In genomic region chr6:11580686-11581085, GRCh38 we compare ENCODE assay signal across 25 cellular contexts.
"Had no signal": no experiment of that assay in that cellular context is flagged by ENCODE, and none has a peak within 500 bp of the region (broad histone marks: within the 10 kb centered on the region; RNA-seq: fewer than 3 reads in every experiment).

No MANE protein-coding gene starts in this region.

- H3K27ac ChIP-seq: coronary artery, gastrocnemius medialis, neural progenitor cell, prostate gland, right atrium auricular region, stomach, testis, tibial artery had no signal

- H3K27me3 Mint-ChIP-seq: type B pancreatic cell had no signal

- H3K4me1 ChIP-seq: gastrocnemius medialis, neural progenitor cell, prostate gland, right atrium auricular region, testis, tibial artery had no signal

- H3K9me3 Mint-ChIP-seq: naive thymus-derived CD4-positive, alpha-beta T cell; nephron; neural progenitor cell; stimulated activated effector memory CD8-positive, alpha-beta T cell treated with anti-CD3 and anti-CD28 coated beads, Interleukin-12 subunit alpha, Interleukin-12 subunit beta, amount 100 ng/mL, for 72 hours; type B pancreatic cell had no signal

- H3K4me3 Mint-ChIP-seq: naive thymus-derived CD4-positive, alpha-beta T cell; nephron; neural progenitor cell; stimulated activated effector memory CD8-positive, alpha-beta T cell treated with anti-CD3 and anti-CD28 coated beads, Interleukin-12 subunit alpha, Interleukin-12 subunit beta, amount 100 ng/mL, for 72 hours; type B pancreatic cell had no signal

- H3K4me1 Mint-ChIP-seq: nephron; stimulated activated effector memory CD8-positive, alpha-beta T cell treated with anti-CD3 and anti-CD28 coated beads, Interleukin-12 subunit alpha, Interleukin-12 subunit beta, amount 100 ng/mL, for 72 hours had no signal

- H3K27ac Mint-ChIP-seq: naive thymus-derived CD4-positive, alpha-beta T cell; neural progenitor cell; stimulated activated effector memory CD8-positive, alpha-beta T cell treated with anti-CD3 and anti-CD28 coated beads, Interleukin-12 subunit alpha, Interleukin-12 subunit beta, amount 100 ng/mL, for 72 hours; type B pancreatic cell had no signal

- H3K27me3 ChIP-seq: gastrocnemius medialis, left lung, neural progenitor cell, right atrium auricular region, stomach, testis, tibial artery had no signal

- DNase-seq: dermis blood vessel endothelial cell; effector memory CD4-positive, alpha-beta T cell; gastrocnemius medialis; head of caudate nucleus; left cardiac atrium; left lung; mammary epithelial cell; mesendoderm; midbrain; naive thymus-derived CD4-positive, alpha-beta T cell; nucleus accumbens; stimulated activated CD4-positive, alpha-beta T cell treated with anti-CD3 and anti-CD28 coated beads, Interleukin-2, amount 100 ng/mL, for 24 hours; stimulated activated CD4-positive, alpha-beta T cell treated with anti-CD3 and anti-CD28 coated beads, Interleukin-4, amount 100 ng/mL, for 24 hours; stimulated activated naive CD4-positive, alpha-beta T cell treated with Interleukin-2 at 50 U/mL for 16 hours; stomach; testis; tibial artery had no signal

- ATAC-seq: gastrocnemius medialis; left cardiac atrium; naive thymus-derived CD4-positive, alpha-beta T cell; sciatic nerve; stimulated activated effector memory CD8-positive, alpha-beta T cell treated with anti-CD3 and anti-CD28 coated beads, Interleukin-12 subunit alpha, Interleukin-12 subunit beta, amount 100 ng/mL, for 72 hours had no signal

- H3K36me3 Mint-ChIP-seq: naive thymus-derived CD4-positive, alpha-beta T cell; neural progenitor cell; stimulated activated effector memory CD8-positive, alpha-beta T cell treated with anti-CD3 and anti-CD28 coated beads, Interleukin-12 subunit alpha, Interleukin-12 subunit beta, amount 100 ng/mL, for 72 hours; type B pancreatic cell had no signal
